ENCODE assay signal across 11 cellular contexts in genomic region chr6:53250137-53250760, GRCh38.
DNase-seq lines count a peak whose midpoint lies in the region; ATAC-seq and TF ChIP-seq lines count a peak whose summit lies in the region.
"Had no signal": no experiment of that assay in that cellular context is flagged by ENCODE, and none has a peak within 500 bp of the region (broad histone marks: within the 10 kb centered on the region; RNA-seq: fewer than 3 reads in every experiment).

No MANE protein-coding gene starts in this region.

- H3K27ac ChIP-seq in HEK293 (ENCODE audit: extremely low read depth, low read depth, low read length) (no peak overlapping the region), foreskin keratinocyte (no peak overlapping the region)
- H3K27ac ChIP-seq: SK-N-MC had no signal

- peak; percentile 76 for ATAC-seq in foreskin keratinocyte

- CTCF ChIA-PET in HEK293 (lab: Yijun Ruan, JAX), result interaction anchor here (0.6 to 1.1 kb wide), 5 partner anchors 10 to 755 kb away, joined by 3 to 5 read pairs (median 4); no protein-coding TSS in a partner anchor

- peaks cover 3% of the 10 kb centered on the region for H3K27me3 ChIP-seq in foreskin keratinocyte

- no peaks in the 10 kb centered on the region for H3K36me3 ChIP-seq in HEK293 (ENCODE audit: control insufficient read depth in 2 of 2, insufficient read depth in 1 of 2, low read length in 2 of 2)

- no peak overlapping the region for H3K4me3 ChIP-seq in HEK293 (ENCODE audit: low read depth, low read length)
- H3K4me3 ChIP-seq: SK-N-MC had no signal

- POLR2A ChIA-PET in HEK293 (lab: Yijun Ruan, JAX), result no interaction called here

- no peaks in the 10 kb centered on the region for H3K9me3 ChIP-seq in HEK293 (ENCODE audit: control insufficient read depth, insufficient read depth, low read depth, low read length)

- DNase-seq in T1000 (lab: John Stamatoyannopoulos, UW) (peak; percentile 35), foreskin keratinocyte (peak; percentile 32 to 40), stromal cell of bone marrow (ENCODE audit: low read depth) (peak; percentile 38), NCI-H748 treated with DMSO at 0.1 percent for 48 hours (lab: John Stamatoyannopoulos, UW) (no peak)
- no peak for DNase-seq in stimulated activated CD4-positive, alpha-beta T cell treated with anti-CD3 and anti-CD28 coated beads, Interleukin-2, amount 100 ng/mL, for 24 hours
- no peak for DNase-seq in activated CD8-positive, alpha-beta memory T cell treated with anti-CD3 and anti-CD28 coated beads, Interleukin-2, amount 50 U/mL, for 4 hours
- DNase-seq: activated CD4-positive, alpha-beta T cell treated with anti-CD3 and anti-CD28 coated beads for 36 hours; activated effector memory CD4-positive, alpha-beta T cell treated with anti-CD3 and anti-CD28 coated beads, Interleukin-2, amount 50 U/mL, for 16 hours; NCI-H510A had no signal

- H3K4me1 ChIP-seq in HEK293 (ENCODE audit: control insufficient read depth, insufficient read depth, low read length) (no peaks in the 10 kb centered on the region), foreskin keratinocyte (no peaks in the 10 kb centered on the region)

- no peak for TF ChIP-seq CTCF in HEK293 (tag by site-specific recombination; IDR thresholded peaks at IDR 0.05)
- TF ChIP-seq CTCF in foreskin keratinocyte (conservative IDR thresholded peaks at IDR 0.05), result no peak

TF ChIP-seq in HEK293, 187 proteins besides CTCF, POLR2A, EP300 and RAD21:
- TF ChIP-seq ZNF292 (tag by site-specific recombination; IDR thresholded peaks at IDR 0.05; ENCODE audit: borderline replicate concordance, low read depth), result no peak
- peak; percentile 57; the same call in 1 of the 2 replicates for TF ChIP-seq SP7 (tag by site-specific recombination; IDR thresholded peaks at IDR 0.05)

Comparison
In these comparisons a context has a peak if more than half of its experiments do, and no peak if none do; other contexts are left out.
1. DNase-seq: peak in T1000 (single experiment), foreskin keratinocyte (2 of 2) and stromal cell of bone marrow (single experiment); none in stimulated activated CD4-positive, alpha-beta T cell treated with anti-CD3 and anti-CD28 coated beads, Interleukin-2, amount 100 ng/mL, for 24 hours (0 of 2), NCI-H748 treated with DMSO at 0.1 percent for 48 hours (single experiment) and activated CD8-positive, alpha-beta memory T cell treated with anti-CD3 and anti-CD28 coated beads, Interleukin-2, amount 50 U/mL, for 4 hours (single experiment).